ENCODE assay signal across 15 cellular contexts in genomic region chr18:62027914-62028520, GRCh38.
A peak's percentile ranks its signal among the peaks of the same experiment; 100 is the strongest.
DNase-seq lines count a peak whose midpoint lies in the region; ATAC-seq and TF ChIP-seq lines count a peak whose summit lies in the region.
"Had no signal": no experiment of that assay in that cellular context is flagged by ENCODE, and none has a peak within 500 bp of the region (broad histone marks: within the 10 kb centered on the region; RNA-seq: fewer than 3 reads in every experiment).

No MANE protein-coding gene starts in this region.

- TF ChIP-seq CTCF in right atrium auricular region (IDR thresholded peaks at IDR 0.05) (no peak), HEK293 (tag by site-specific recombination; IDR thresholded peaks at IDR 0.05) (no peak), chondrocyte (IDR thresholded peaks at IDR 0.05) (no peak), right lobe of liver (IDR thresholded peaks at IDR 0.05) (no peak)

- H3K36me3 ChIP-seq in right atrium auricular region (no peaks in the 10 kb centered on the region), HEK293 (ENCODE audit: control insufficient read depth in 2 of 2, insufficient read depth in 1 of 2, low read length in 2 of 2) (no peaks in the 10 kb centered on the region), right lobe of liver (no peaks in the 10 kb centered on the region)
- H3K36me3 ChIP-seq: BLaER1 treated with 17β-estradiol and CSF1 and Interleukin-3, amounts not matched to agents 10 nM and 100 nM had no signal

- H3K9me3 ChIP-seq in right atrium auricular region (no peaks in the 10 kb centered on the region), HEK293 (ENCODE audit: control insufficient read depth, insufficient read depth, low read depth, low read length) (no peaks in the 10 kb centered on the region), right lobe of liver (no peaks in the 10 kb centered on the region)
- H3K9me3 ChIP-seq: BLaER1 treated with 17β-estradiol and CSF1 and Interleukin-3, amounts not matched to agents 10 nM and 100 nM had no signal

- peaks cover 11% of the 10 kb centered on the region for H3K9me3 Mint-ChIP-seq in chondrocyte (ENCODE audit: low read depth)
- peaks cover 3% of the 10 kb centered on the region for H3K9me3 Mint-ChIP-seq in activated CD8-positive, alpha-beta T cell treated with anti-CD3 and anti-CD28 coated beads, Interleukin-2, amount 10 ng/mL, durations not matched to agents 7 days and 5 days (ENCODE audit: insufficient read depth)

- POLR2A ChIA-PET in HEK293 (lab: Yijun Ruan, JAX), result no interaction called here
- POLR2A ChIA-PET in activated CD8-positive, alpha-beta T cell treated with anti-CD3 and anti-CD28 coated beads, Interleukin-2, amount 10 ng/mL, durations not matched to agents 7 days and 5 days (lab: Charles Lee), result no interaction called here

- H3K4me1 Mint-ChIP-seq in chondrocyte (ENCODE audit: low read depth), result peaks cover 39% of the 10 kb centered on the region
- peaks cover under 1% of the 10 kb centered on the region for H3K4me1 Mint-ChIP-seq in activated CD8-positive, alpha-beta T cell treated with anti-CD3 and anti-CD28 coated beads, Interleukin-2, amount 10 ng/mL, durations not matched to agents 7 days and 5 days (ENCODE audit: low read depth)

- intact Hi-C loops in Right ventricle myocardium inferior (cut with DNase I) (no loop called here), right lobe of liver (cut with DNase I) (no loop called here)

- H3K4me3 ChIP-seq in right atrium auricular region (no peak overlapping the region), HEK293 (ENCODE audit: low read depth, low read length) (no peak overlapping the region), right lobe of liver (no peak overlapping the region)
- H3K4me3 ChIP-seq: BLaER1 treated with 17β-estradiol and CSF1 and Interleukin-3, amounts not matched to agents 10 nM and 100 nM had no signal

- H3K27ac Mint-ChIP-seq in chondrocyte (ENCODE audit: unreplicated experiment), result peak overlapping the region; percentile 34
- no peak overlapping the region for H3K27ac Mint-ChIP-seq in activated CD8-positive, alpha-beta T cell treated with anti-CD3 and anti-CD28 coated beads, Interleukin-2, amount 10 ng/mL, durations not matched to agents 7 days and 5 days
- H3K27ac Mint-ChIP-seq: CD4-positive, CD25-positive, alpha-beta regulatory T cell had no signal

- H3K4me1 ChIP-seq in right atrium auricular region (no peaks in the 10 kb centered on the region), HEK293 (ENCODE audit: control insufficient read depth, insufficient read depth, low read length) (no peaks in the 10 kb centered on the region), right lobe of liver (no peaks in the 10 kb centered on the region)
- H3K4me1 ChIP-seq: BLaER1 treated with 17β-estradiol and CSF1 and Interleukin-3, amounts not matched to agents 10 nM and 100 nM had no signal

- H3K27me3 Mint-ChIP-seq in chondrocyte (ENCODE audit: low read depth), result no peaks in the 10 kb centered on the region
- H3K27me3 Mint-ChIP-seq in activated CD8-positive, alpha-beta T cell treated with anti-CD3 and anti-CD28 coated beads, Interleukin-2, amount 10 ng/mL, durations not matched to agents 7 days and 5 days (ENCODE audit: low read depth), result peaks cover 9% of the 10 kb centered on the region

- TF ChIP-seq POLR2A in right lobe of liver (IDR thresholded peaks at IDR 0.05), result no peak

- CTCF ChIA-PET in HEK293 (lab: Yijun Ruan, JAX), result no interaction called here
- CTCF ChIA-PET in activated CD8-positive, alpha-beta T cell treated with anti-CD3 and anti-CD28 coated beads, Interleukin-2, amount 10 ng/mL, durations not matched to agents 7 days and 5 days (lab: Charles Lee), result no interaction called here

- no peaks in the 10 kb centered on the region for H3K36me3 Mint-ChIP-seq in chondrocyte (ENCODE audit: low read depth)
- no peaks in the 10 kb centered on the region for H3K36me3 Mint-ChIP-seq in activated CD8-positive, alpha-beta T cell treated with anti-CD3 and anti-CD28 coated beads, Interleukin-2, amount 10 ng/mL, durations not matched to agents 7 days and 5 days (ENCODE audit: low read depth)
- H3K36me3 Mint-ChIP-seq: CD4-positive, CD25-positive, alpha-beta regulatory T cell had no signal

- H3K27me3 ChIP-seq in right atrium auricular region (no peaks in the 10 kb centered on the region), right lobe of liver (no peaks in the 10 kb centered on the region)

- 68% methylated on average over 6 of the region's 6 CpGs for WGBS in right lobe of liver (ENCODE audit: insufficient coverage, low coverage, low lambda C conversion rate, missing lambda C conversion rate)

- DNase-seq in Right ventricle myocardium inferior (ENCODE audit: missing footprints), result no peak
- no peak for DNase-seq in right atrium auricular region (ENCODE audit: low spot score)
- no peak for DNase-seq in chondrocyte (ENCODE audit: low spot score)
- peak; percentile 3 for DNase-seq in left kidney (ENCODE audit: low read depth, low spot score)
- DNase-seq in activated CD8-positive, alpha-beta T cell treated with anti-CD3 and anti-CD28 coated beads, Interleukin-2, amount 10 ng/mL, durations not matched to agents 7 days and 5 days, result no peak
- no peak for DNase-seq in GDM1 (lab: John Stamatoyannopoulos, UW)
- DNase-seq in right lobe of liver, result no peak
- DNase-seq: 8988T; Calu3; CD4-positive, CD25-positive, alpha-beta regulatory T cell; DMS79 treated with DMSO at 0.1 percent for 48 hours; EL had no signal

- ATAC-seq in Right ventricle myocardium inferior (peak; percentile 60), right lobe of liver (no peak)
- no peak for ATAC-seq in activated CD8-positive, alpha-beta T cell treated with anti-CD3 and anti-CD28 coated beads, Interleukin-2, amount 10 ng/mL, durations not matched to agents 7 days and 5 days
- ATAC-seq: HCT116 had no signal

- H3K4me3 Mint-ChIP-seq in chondrocyte (ENCODE audit: unreplicated experiment), result no peak overlapping the region
- no peak overlapping the region for H3K4me3 Mint-ChIP-seq in activated CD8-positive, alpha-beta T cell treated with anti-CD3 and anti-CD28 coated beads, Interleukin-2, amount 10 ng/mL, durations not matched to agents 7 days and 5 days
- H3K4me3 Mint-ChIP-seq: CD4-positive, CD25-positive, alpha-beta regulatory T cell had no signal

- H3K27ac ChIP-seq in right atrium auricular region (no peak overlapping the region), HEK293 (ENCODE audit: extremely low read depth, low read depth, low read length) (no peak overlapping the region), right lobe of liver (no peak overlapping the region)
- H3K27ac ChIP-seq: BLaER1 treated with 17β-estradiol and CSF1 and Interleukin-3, amounts not matched to agents 10 nM and 100 nM had no signal

TF ChIP-seq in HEK293, 187 proteins besides CTCF, POLR2A, EP300 and RAD21:
- TF ChIP-seq ZNF677 (tag by site-specific recombination; IDR thresholded peaks at IDR 0.05) (0 out of 2 replicates have a peak, but pooled peaks have one; percentile 34), BCL6B (tag by site-specific recombination; IDR thresholded peaks at IDR 0.05) (no peak)
